Comparison of ENCODE assay signal across 8 cellular contexts in genomic region chr3:53073553-53074365, GRCh38. TPM values are rescaled to one million over a fixed set of nuclear protein-coding genes. Genes with fewer than 3 reads are reported as not detected.
DNase-seq lines count a peak whose midpoint lies in the region; ATAC-seq, FAIRE-seq and TF ChIP-seq lines count a peak whose summit lies in the region.

No MANE protein-coding gene starts in this region.

- H3K27me3 Mint-ChIP-seq in Calu3 (ENCODE audit: unreplicated experiment): no peaks in the 10 kb centered on the region

- H3K79me2 ChIP-seq in OCI-LY1 (ENCODE audit: insufficient read depth, low read length): no peaks in the 10 kb centered on the region

- H3K4me1 ChIP-seq in OCI-LY1 (ENCODE audit: insufficient read depth, low read length, severe bottlenecking): peaks cover 22% of the 10 kb centered on the region
- H3K4me1 ChIP-seq in ovary (ENCODE audit: insufficient read depth): peaks cover 5% of the 10 kb centered on the region

- CTCF ChIA-PET in Calu3 (lab: Charles Lee): no interaction called here

- peak overlapping the region; percentile 72 for H3K9ac ChIP-seq in OCI-LY1 (ENCODE audit: low read length)

- no peak for TF ChIP-seq POLR2A in ovary (IDR thresholded peaks at IDR 0.05)

- no TSS peak for BruUV-seq in Calu3 (replicated peaks; lab: Mats Ljungman, UMichigan)

- intact Hi-C loops in Calu3 (cut with micrococcal nuclease; ENCODE audit: unreplicated experiment): loop anchor here (5.0 to 10.0 kb wide), 2 partner anchors 139 to 331 kb away; no protein-coding TSS in a partner anchor
- intact Hi-C loops in ovary (cut with DNase I): loop anchor here in 2 of 4 donors (5.0 to 10.0 kb wide), 2 partner anchors 331 to 649 kb away; no protein-coding TSS in a partner anchor

- H3K4me3 ChIP-seq in OCI-LY1 (ENCODE audit: low read depth, low read length, poor library complexity, severe bottlenecking) (peak overlapping the region; percentile 63), epithelial cell of proximal tubule (ENCODE audit: low read depth, low read length) (peak overlapping the region; percentile 84), ovary (peak overlapping the region; percentile 58)

- H3K4me2 ChIP-seq in OCI-LY1 (ENCODE audit: low read length): peak overlapping the region; percentile 82

- peaks cover 15% of the 10 kb centered on the region for H3K4me1 Mint-ChIP-seq in Calu3 (ENCODE audit: low read depth, unreplicated experiment)

- H3K27ac ChIP-seq in OCI-LY1 (ENCODE audit: low read depth, low read length, poor library complexity, severe bottlenecking): no peak overlapping the region
- peak overlapping the region; percentile 9 to 33 for H3K27ac ChIP-seq in ovary

- H3F3A ChIP-seq in OCI-LY1 (ENCODE audit: insufficient read depth, low read length): no peaks in the 10 kb centered on the region

- peak overlapping the region; percentile 83; the same call in 1 of the 2 replicates for H2AFZ ChIP-seq in OCI-LY1 (ENCODE audit: low read length)

- H3K9me3 Mint-ChIP-seq in Calu3 (ENCODE audit: low read depth, unreplicated experiment): no peaks in the 10 kb centered on the region

- H3K36me3 ChIP-seq in OCI-LY1 (ENCODE audit: insufficient read depth, low read length) (no peaks in the 10 kb centered on the region), ovary (no peaks in the 10 kb centered on the region)

- TF ChIP-seq CTCF in Calu3 (IDR thresholded peaks at IDR 0.05; ENCODE audit: unreplicated experiment) (no peak), OCI-LY1 (IDR thresholded peaks at IDR 0.05; ENCODE audit: low read length) (no peak), epithelial cell of proximal tubule (conservative IDR thresholded peaks at IDR 0.05; ENCODE audit: low read depth, low read length) (no peak), ovary (IDR thresholded peaks at IDR 0.05) (no peak)

- no peak for ATAC-seq in HG02973 (IDR thresholded peaks at IDR 0.05; ENCODE audit: unreplicated experiment)

- TF ChIP-seq EP300 in ovary (IDR thresholded peaks at IDR 0.05): no peak

- peak overlapping the region; percentile 27 for H3K27ac Mint-ChIP-seq in Calu3 (ENCODE audit: unreplicated experiment)

- H3K27me3 ChIP-seq in OCI-LY1 (ENCODE audit: insufficient read depth, low read length) (no peaks in the 10 kb centered on the region), ovary (no peaks in the 10 kb centered on the region)

- H3K9me3 ChIP-seq in OCI-LY1 (ENCODE audit: low read length) (no peaks in the 10 kb centered on the region), ovary (no peaks in the 10 kb centered on the region)

- H3K36me3 Mint-ChIP-seq in Calu3 (ENCODE audit: insufficient read depth, unreplicated experiment): peaks cover 13% of the 10 kb centered on the region

- H4K20me1 ChIP-seq in OCI-LY1 (ENCODE audit: insufficient read depth, low read length): no peaks in the 10 kb centered on the region

- DNase-seq in Calu3 (no peak), epithelial cell of proximal tubule (ENCODE audit: low read depth) (no peak), ovary (peak in 2 of 5 donors; percentile 23 to 35), COLO668 (lab: John Stamatoyannopoulos, UW; ENCODE audit: unreplicated experiment) (no peak), RCC 7860 (ENCODE audit: low spot score) (no peak), cerebellar cortex (ENCODE audit: low spot score) (no peak)

- no peaks in the 10 kb centered on the region for H3K9me2 ChIP-seq in OCI-LY1 (ENCODE audit: low read depth, low read length)

- WGBS in ovary, 3 donors: 63 to 70% (median 64%) methylated on average over 17 of the region's 17 CpGs

- H3K4me3 Mint-ChIP-seq in Calu3 (ENCODE audit: low read depth, unreplicated experiment): peak overlapping the region; percentile 87

- no peak for FAIRE-seq in RCC 7860 (lab: Jason Lieb, UNC)

RNA-seq across cellular contexts. Expression of gene SFMBT1, which starts 27.9 kb away (rescaled TPM):
- total RNA-seq in Calu3 (2022) (36.6 and 37.6 TPM in 2 replicates), epithelial cell of proximal tubule (1.8 and 8.3 TPM in 2 replicates), ovary (10 to 100 TPM in 3 of 7 donors, 1 to 10 TPM in 4; 4.6 to 21.1 (median 7.7) TPM)
- 1 to 10 TPM; 1.2 to 4.4 TPM for polyA plus RNA-seq in ovary

RNA-seq across cellular contexts. Expression of gene RFT1, which starts 56.5 kb away (rescaled TPM):
- total RNA-seq in Calu3 (2022) (30.5 and 35.0 TPM in 2 replicates), epithelial cell of proximal tubule (25.1 and 29.2 TPM in 2 replicates), ovary (10 to 100 TPM in 6 of 7 donors, 1 to 10 TPM in 1; 8.9 to 23.6 (median 17.8) TPM)
- polyA plus RNA-seq in ovary: 10 to 100 TPM in 1 of 2 donors, 1 to 10 TPM in 1; 8.3 to 20.8 TPM
